1 cellular context compared by ENCODE assay signal in the genomic region with DNA sequence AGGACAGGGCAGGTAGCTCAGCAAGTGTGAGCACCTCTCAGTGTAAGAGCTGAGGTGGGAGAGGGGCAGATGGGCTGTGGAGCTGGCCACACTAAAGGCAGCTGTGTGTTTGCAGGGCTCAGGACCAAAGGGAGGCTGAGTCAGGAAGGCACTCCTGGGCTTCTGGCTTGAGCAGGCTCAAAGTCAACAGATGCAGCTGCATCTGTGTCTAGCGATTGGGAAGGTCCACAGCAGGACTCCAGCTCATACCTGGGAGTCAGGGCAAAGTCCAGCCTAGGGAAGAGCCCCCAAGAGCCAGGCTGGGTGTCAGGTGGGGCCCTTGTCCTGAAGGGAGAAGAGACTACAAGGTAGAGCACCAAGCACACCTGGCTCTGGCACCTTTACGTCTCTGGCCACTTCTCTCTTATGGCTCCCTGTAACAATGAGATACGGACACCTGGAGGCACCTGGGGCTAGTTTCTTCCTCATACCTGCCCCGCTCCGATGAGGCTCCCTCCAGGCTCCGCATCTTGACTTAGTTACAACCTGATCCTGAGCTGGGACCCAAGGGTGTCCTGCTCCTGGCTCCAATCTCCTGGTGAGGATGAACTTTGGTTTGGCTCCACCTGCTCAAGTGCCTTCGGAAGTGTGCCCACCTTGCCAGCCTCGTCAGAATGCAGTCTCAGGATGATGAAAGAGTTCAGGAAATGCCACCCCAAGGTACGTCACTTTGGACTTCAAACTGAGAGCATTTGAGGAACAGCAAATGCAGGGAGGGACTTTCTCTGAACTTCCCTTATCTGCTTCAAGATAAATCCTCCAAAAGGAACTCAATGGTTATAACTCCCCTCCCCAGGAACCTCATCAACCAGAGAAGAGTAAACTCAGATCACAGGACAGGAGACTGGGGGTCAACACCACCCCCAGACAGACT.
A peak's percentile ranks its signal among the peaks of the same experiment; 100 is the strongest.
TF ChIP-seq lines count a peak whose summit lies in the region.

No MANE protein-coding gene starts in this region.

TF ChIP-seq in HepG2, 621 proteins besides CTCF, POLR2A, EP300 and RAD21 (continued from another document and continues in another):
- TF ChIP-seq RBFOX2 (IDR thresholded peaks at IDR 0.05; ENCODE audit: low read depth, low read length), result 0 out of 2 replicates have a peak, but pooled peaks have one; percentile 20
- no peak for TF ChIP-seq ZNF781 (CRISPR knock-in tag; IDR thresholded peaks at IDR 0.05; ENCODE audit: borderline replicate concordance, not compliant biosample characterization)
- TF ChIP-seq U2AF2 (IDR thresholded peaks at IDR 0.05; ENCODE audit: low read depth, low read length), result no peak
- no peak for TF ChIP-seq SRF (IDR thresholded peaks at IDR 0.05; ENCODE audit: low read depth, low read length)
- TF ChIP-seq RARA (CRISPR knock-in tag; IDR thresholded peaks at IDR 0.05), result peak; percentile 55; the same call in 1 of the 2 replicates
- TF ChIP-seq, protein P1, sequence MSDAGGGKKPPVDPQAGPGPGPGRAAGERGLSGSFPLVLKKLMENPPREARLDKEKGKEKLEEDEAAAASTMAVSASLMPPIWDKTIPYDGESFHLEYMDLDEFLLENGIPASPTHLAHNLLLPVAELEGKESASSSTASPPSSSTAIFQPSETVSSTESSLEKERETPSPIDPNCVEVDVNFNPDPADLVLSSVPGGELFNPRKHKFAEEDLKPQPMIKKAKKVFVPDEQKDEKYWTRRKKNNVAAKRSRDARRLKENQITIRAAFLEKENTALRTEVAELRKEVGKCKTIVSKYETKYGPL (CRISPR knock-in tag; IDR thresholded peaks at IDR 0.05), result no peak
- TF ChIP-seq, protein P2, sequence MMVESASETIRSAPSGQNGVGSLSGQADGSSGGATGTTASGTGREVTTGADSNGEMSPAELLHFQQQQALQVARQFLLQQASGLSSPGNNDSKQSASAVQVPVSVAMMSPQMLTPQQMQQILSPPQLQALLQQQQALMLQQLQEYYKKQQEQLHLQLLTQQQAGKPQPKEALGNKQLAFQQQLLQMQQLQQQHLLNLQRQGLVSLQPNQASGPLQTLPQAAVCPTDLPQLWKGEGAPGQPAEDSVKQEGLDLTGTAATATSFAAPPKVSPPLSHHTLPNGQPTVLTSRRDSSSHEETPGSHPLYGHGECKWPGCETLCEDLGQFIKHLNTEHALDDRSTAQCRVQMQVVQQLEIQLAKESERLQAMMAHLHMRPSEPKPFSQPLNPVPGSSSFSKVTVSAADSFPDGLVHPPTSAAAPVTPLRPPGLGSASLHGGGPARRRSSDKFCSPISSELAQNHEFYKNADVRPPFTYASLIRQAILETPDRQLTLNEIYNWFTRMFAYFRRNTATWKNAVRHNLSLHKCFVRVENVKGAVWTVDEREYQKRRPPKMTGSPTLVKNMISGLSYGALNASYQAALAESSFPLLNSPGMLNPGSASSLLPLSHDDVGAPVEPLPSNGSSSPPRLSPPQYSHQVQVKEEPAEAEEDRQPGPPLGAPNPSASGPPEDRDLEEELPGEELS (CRISPR knock-in tag; IDR thresholded peaks at IDR 0.05), result peak; percentile 49; the same call in 1 of the 2 replicates
- TF ChIP-seq ZSCAN30 (CRISPR knock-in tag; IDR thresholded peaks at IDR 0.05), result no peak
- TF ChIP-seq ZNF577 (CRISPR knock-in tag; IDR thresholded peaks at IDR 0.05; ENCODE audit: borderline replicate concordance, low read depth), result no peak
- TF ChIP-seq, protein P3, sequence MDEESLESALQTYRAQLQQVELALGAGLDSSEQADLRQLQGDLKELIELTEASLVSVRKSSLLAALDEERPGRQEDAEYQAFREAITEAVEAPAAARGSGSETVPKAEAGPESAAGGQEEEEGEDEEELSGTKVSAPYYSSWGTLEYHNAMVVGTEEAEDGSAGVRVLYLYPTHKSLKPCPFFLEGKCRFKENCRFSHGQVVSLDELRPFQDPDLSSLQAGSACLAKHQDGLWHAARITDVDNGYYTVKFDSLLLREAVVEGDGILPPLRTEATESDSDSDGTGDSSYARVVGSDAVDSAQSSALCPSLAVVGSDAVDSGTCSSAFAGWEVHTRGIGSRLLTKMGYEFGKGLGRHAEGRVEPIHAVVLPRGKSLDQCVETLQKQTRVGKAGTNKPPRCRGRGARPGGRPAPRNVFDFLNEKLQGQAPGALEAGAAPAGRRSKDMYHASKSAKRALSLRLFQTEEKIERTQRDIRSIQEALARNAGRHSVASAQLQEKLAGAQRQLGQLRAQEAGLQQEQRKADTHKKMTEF (CRISPR knock-in tag; IDR thresholded peaks at IDR 0.05), result 0 out of 2 replicates have a peak, but pooled peaks have one; percentile 20
- TF ChIP-seq BORCS8-MEF2B (CRISPR knock-in tag; IDR thresholded peaks at IDR 0.05), result no peak
- TF ChIP-seq FOXA3 (CRISPR knock-in tag; IDR thresholded peaks at IDR 0.05), result peak; percentile 46
- no peak for TF ChIP-seq CENPX (CRISPR knock-in tag; IDR thresholded peaks at IDR 0.05)
- no peak for TF ChIP-seq ZNF446 (CRISPR knock-in tag; IDR thresholded peaks at IDR 0.05)
- TF ChIP-seq, protein P4, sequence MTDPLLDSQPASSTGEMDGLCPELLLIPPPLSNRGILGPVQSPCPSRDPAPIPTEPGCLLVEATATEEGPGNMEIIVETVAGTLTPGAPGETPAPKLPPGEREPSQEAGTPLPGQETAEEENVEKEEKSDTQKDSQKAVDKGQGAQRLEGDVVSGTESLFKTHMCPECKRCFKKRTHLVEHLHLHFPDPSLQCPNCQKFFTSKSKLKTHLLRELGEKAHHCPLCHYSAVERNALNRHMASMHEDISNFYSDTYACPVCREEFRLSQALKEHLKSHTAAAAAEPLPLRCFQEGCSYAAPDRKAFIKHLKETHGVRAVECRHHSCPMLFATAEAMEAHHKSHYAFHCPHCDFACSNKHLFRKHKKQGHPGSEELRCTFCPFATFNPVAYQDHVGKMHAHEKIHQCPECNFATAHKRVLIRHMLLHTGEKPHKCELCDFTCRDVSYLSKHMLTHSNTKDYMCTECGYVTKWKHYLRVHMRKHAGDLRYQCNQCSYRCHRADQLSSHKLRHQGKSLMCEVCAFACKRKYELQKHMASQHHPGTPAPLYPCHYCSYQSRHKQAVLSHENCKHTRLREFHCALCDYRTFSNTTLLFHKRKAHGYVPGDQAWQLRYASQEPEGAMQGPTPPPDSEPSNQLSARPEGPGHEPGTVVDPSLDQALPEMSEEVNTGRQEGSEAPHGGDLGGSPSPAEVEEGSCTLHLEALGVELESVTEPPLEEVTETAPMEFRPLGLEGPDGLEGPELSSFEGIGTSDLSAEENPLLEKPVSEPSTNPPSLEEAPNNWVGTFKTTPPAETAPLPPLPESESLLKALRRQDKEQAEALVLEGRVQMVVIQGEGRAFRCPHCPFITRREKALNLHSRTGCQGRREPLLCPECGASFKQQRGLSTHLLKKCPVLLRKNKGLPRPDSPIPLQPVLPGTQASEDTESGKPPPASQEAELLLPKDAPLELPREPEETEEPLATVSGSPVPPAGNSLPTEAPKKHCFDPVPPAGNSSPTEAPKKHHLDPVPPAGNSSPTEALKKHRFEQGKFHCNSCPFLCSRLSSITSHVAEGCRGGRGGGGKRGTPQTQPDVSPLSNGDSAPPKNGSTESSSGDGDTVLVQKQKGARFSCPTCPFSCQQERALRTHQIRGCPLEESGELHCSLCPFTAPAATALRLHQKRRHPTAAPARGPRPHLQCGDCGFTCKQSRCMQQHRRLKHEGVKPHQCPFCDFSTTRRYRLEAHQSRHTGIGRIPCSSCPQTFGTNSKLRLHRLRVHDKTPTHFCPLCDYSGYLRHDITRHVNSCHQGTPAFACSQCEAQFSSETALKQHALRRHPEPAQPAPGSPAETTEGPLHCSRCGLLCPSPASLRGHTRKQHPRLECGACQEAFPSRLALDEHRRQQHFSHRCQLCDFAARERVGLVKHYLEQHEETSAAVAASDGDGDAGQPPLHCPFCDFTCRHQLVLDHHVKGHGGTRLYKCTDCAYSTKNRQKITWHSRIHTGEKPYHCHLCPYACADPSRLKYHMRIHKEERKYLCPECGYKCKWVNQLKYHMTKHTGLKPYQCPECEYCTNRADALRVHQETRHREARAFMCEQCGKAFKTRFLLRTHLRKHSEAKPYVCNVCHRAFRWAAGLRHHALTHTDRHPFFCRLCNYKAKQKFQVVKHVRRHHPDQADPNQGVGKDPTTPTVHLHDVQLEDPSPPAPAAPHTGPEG (CRISPR knock-in tag; IDR thresholded peaks at IDR 0.05), result 0 out of 2 replicates have a peak, but pooled peaks have one; percentile 22
- TF ChIP-seq NR2F6 (IDR thresholded peaks at IDR 0.05), result peak; percentile 28; the same call in 1 of the 2 replicates
- no peak for TF ChIP-seq NR2F6 (CRISPR knock-in tag; IDR thresholded peaks at IDR 0.05)
- TF ChIP-seq MED8 (CRISPR knock-in tag; IDR thresholded peaks at IDR 0.05; ENCODE audit: insufficient replicate concordance), result no peak
- peak; percentile 72 for TF ChIP-seq MED1 (CRISPR knock-in tag; IDR thresholded peaks at IDR 0.05)
- peak; percentile 12; the same call in 1 of the 2 replicates for TF ChIP-seq ELF1 (CRISPR knock-in tag; IDR thresholded peaks at IDR 0.05)
- TF ChIP-seq YEATS2 (CRISPR knock-in tag; IDR thresholded peaks at IDR 0.05; ENCODE audit: borderline replicate concordance), result peak; percentile 18; the same call in 1 of the 2 replicates
- no peak for TF ChIP-seq AHR (CRISPR knock-in tag; IDR thresholded peaks at IDR 0.05)
- TF ChIP-seq DMAP1 (CRISPR knock-in tag; IDR thresholded peaks at IDR 0.05), result 0 out of 2 replicates have a peak, but pooled peaks have one; percentile 20
- TF ChIP-seq, protein P5, sequence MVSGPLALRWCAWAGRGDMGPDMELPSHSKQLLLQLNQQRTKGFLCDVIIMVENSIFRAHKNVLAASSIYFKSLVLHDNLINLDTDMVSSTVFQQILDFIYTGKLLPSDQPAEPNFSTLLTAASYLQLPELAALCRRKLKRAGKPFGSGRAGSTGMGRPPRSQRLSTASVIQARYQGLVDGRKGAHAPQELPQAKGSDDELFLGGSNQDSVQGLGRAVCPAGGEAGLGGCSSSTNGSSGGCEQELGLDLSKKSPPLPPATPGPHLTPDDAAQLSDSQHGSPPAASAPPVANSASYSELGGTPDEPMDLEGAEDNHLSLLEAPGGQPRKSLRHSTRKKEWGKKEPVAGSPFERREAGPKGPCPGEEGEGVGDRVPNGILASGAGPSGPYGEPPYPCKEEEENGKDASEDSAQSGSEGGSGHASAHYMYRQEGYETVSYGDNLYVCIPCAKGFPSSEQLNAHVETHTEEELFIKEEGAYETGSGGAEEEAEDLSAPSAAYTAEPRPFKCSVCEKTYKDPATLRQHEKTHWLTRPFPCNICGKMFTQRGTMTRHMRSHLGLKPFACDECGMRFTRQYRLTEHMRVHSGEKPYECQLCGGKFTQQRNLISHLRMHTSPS (CRISPR knock-in tag; IDR thresholded peaks at IDR 0.05; ENCODE audit: low read depth), result peak; percentile 96
- peak; percentile 76 for TF ChIP-seq TCF7 (IDR thresholded peaks at IDR 0.05; ENCODE audit: low read depth)
- TF ChIP-seq ZKSCAN5 (CRISPR knock-in tag; IDR thresholded peaks at IDR 0.05), result no peak
- TF ChIP-seq SPEN (CRISPR knock-in tag; IDR thresholded peaks at IDR 0.05; ENCODE audit: low read depth), result 0 out of 2 replicates have a peak, but pooled peaks have one; percentile 11
- no peak for TF ChIP-seq MBNL3 (CRISPR knock-in tag; conservative IDR thresholded peaks at IDR 0.05)
- peak; percentile 80 for TF ChIP-seq TEAD3 (CRISPR knock-in tag; optimal IDR thresholded peaks at IDR 0.05; ENCODE audit: borderline replicate concordance)
- TF ChIP-seq, protein P6, sequence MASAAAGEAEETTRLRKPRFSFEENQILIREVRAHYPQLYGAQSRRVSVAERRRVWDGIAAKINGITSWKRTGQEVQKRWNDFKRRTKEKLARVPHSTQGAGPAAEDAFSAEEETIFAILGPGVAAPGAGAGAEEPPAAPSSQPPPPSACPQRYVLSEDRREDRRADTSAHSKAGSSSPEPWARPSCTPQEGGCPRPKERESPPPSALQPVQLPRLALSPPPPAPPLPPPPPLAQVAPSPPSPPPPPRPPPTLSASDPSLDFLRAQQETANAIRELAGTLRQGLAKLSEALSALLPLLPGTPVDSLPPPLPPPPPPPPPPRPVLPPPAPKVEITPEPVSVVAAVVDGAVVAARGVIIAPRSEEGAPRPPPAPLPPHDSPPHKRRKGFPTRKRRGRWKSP (CRISPR knock-in tag; IDR thresholded peaks at IDR 0.05), result no peak
- no peak for TF ChIP-seq PAF1 (CRISPR knock-in tag; IDR thresholded peaks at IDR 0.05)
- 0 out of 2 replicates have a peak, but pooled peaks have one; percentile 20 for TF ChIP-seq KDM5B (CRISPR knock-in tag; IDR thresholded peaks at IDR 0.05; ENCODE audit: borderline replicate concordance)
- peak; percentile 83; the same call in 1 of the 2 replicates for TF ChIP-seq FOSL1 (CRISPR knock-in tag; IDR thresholded peaks at IDR 0.05; ENCODE audit: borderline replicate concordance)
- TF ChIP-seq, protein P7, sequence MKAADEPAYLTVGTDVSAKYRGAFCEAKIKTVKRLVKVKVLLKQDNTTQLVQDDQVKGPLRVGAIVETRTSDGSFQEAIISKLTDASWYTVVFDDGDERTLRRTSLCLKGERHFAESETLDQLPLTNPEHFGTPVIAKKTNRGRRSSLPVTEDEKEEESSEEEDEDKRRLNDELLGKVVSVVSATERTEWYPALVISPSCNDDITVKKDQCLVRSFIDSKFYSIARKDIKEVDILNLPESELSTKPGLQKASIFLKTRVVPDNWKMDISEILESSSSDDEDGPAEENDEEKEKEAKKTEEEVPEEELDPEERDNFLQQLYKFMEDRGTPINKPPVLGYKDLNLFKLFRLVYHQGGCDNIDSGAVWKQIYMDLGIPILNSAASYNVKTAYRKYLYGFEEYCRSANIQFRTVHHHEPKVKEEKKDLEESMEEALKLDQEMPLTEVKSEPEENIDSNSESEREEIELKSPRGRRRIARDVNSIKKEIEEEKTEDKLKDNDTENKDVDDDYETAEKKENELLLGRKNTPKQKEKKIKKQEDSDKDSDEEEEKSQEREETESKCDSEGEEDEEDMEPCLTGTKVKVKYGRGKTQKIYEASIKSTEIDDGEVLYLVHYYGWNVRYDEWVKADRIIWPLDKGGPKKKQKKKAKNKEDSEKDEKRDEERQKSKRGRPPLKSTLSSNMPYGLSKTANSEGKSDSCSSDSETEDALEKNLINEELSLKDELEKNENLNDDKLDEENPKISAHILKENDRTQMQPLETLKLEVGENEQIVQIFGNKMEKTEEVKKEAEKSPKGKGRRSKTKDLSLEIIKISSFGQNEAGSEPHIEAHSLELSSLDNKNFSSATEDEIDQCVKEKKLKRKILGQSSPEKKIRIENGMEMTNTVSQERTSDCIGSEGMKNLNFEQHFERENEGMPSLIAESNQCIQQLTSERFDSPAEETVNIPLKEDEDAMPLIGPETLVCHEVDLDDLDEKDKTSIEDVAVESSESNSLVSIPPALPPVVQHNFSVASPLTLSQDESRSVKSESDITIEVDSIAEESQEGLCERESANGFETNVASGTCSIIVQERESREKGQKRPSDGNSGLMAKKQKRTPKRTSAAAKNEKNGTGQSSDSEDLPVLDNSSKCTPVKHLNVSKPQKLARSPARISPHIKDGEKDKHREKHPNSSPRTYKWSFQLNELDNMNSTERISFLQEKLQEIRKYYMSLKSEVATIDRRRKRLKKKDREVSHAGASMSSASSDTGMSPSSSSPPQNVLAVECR (CRISPR knock-in tag; IDR thresholded peaks at IDR 0.05; ENCODE audit: borderline replicate concordance), result 0 out of 2 replicates have a peak, but pooled peaks have one; percentile 19
- TF ChIP-seq, protein P8, sequence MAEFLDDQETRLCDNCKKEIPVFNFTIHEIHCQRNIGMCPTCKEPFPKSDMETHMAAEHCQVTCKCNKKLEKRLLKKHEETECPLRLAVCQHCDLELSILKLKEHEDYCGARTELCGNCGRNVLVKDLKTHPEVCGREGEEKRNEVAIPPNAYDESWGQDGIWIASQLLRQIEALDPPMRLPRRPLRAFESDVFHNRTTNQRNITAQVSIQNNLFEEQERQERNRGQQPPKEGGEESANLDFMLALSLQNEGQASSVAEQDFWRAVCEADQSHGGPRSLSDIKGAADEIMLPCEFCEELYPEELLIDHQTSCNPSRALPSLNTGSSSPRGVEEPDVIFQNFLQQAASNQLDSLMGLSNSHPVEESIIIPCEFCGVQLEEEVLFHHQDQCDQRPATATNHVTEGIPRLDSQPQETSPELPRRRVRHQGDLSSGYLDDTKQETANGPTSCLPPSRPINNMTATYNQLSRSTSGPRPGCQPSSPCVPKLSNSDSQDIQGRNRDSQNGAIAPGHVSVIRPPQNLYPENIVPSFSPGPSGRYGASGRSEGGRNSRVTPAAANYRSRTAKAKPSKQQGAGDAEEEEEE (CRISPR knock-in tag; IDR thresholded peaks at IDR 0.05; ENCODE audit: borderline replicate concordance), result no peak
